ENCODE assay signal across 1 cellular context in genomic region chr1:15848929-15849774, GRCh38.
TF ChIP-seq lines count a peak whose summit lies in the region.

No MANE protein-coding gene starts in this region.

TF ChIP-seq in K562, 482 proteins besides CTCF, POLR2A, EP300 and RAD21 (continued from another document and continues in another):
- TF ChIP-seq WHSC1 (IDR thresholded peaks at IDR 0.05; ENCODE audit: low read length) (no peak), ZNF316 (IDR thresholded peaks at IDR 0.05) (no peak), RFX7 (CRISPR knock-in tag; IDR thresholded peaks at IDR 0.05) (no peak), FOXP4 (CRISPR knock-in tag; IDR thresholded peaks at IDR 0.05; ENCODE audit: borderline replicate concordance) (peak; percentile 78; the same call in 1 of the 2 replicates), DNMT1 (IDR thresholded peaks at IDR 0.05) (no peak), SRSF9 (IDR thresholded peaks at IDR 0.05; ENCODE audit: borderline replicate concordance, low read depth, low read length) (no peak), FOSL1 (tag; conservative IDR thresholded peaks at IDR 0.05) (peak; percentile 68; the same call in 1 of the 2 replicates), THRAP3 (IDR thresholded peaks at IDR 0.05; ENCODE audit: borderline replicate concordance) (peak; percentile 54; the same call in 1 of the 2 replicates), ZBTB11 (CRISPR knock-in tag; IDR thresholded peaks at IDR 0.05) (0 out of 6 replicates have a peak, but pooled peaks of 1 of the 3 experiments have one; percentile 35), NFIX (CRISPR knock-in tag; IDR thresholded peaks at IDR 0.05; ENCODE audit: low read depth) (no peak), EGR1 (conservative IDR thresholded peaks at IDR 0.05) (peak; percentile 66), KHSRP (IDR thresholded peaks at IDR 0.05) (no peak), FOXK2 (conservative IDR thresholded peaks at IDR 0.05 in 1 of 2, IDR thresholded peaks at IDR 0.05 in 1 of 2; ENCODE audit: low read depth in 2 of 2) (peak; percentile 70 to 82), ZNF12 (CRISPR knock-in tag; IDR thresholded peaks at IDR 0.05) (no peak), NCOR1 (IDR thresholded peaks at IDR 0.05) (no peak), IFI16 (CRISPR knock-in tag; IDR thresholded peaks at IDR 0.05) (no peak), ETS2 (tag; IDR thresholded peaks at IDR 0.05; ENCODE audit: borderline replicate concordance, poor library complexity, severe bottlenecking) (no peak), GTF3C2 (IDR thresholded peaks at IDR 0.05; ENCODE audit: borderline replicate concordance, extremely low read depth, insufficient read length) (no peak), SAP30 (IDR thresholded peaks at IDR 0.05; ENCODE audit: borderline replicate concordance, insufficient read depth, low read depth, low read length, poor library complexity, severe bottlenecking) (no peak), E2F4 (CRISPR knock-in tag; IDR thresholded peaks at IDR 0.05; ENCODE audit: low read depth) (no peak), YBX1 (IDR thresholded peaks at IDR 0.05) (no peak), RAD51 (IDR thresholded peaks at IDR 0.05; ENCODE audit: borderline replicate concordance, low read depth) (no peak), BRD4 (IDR thresholded peaks at IDR 0.05) (peak; percentile 22; the same call in 1 of the 2 replicates), MAX (CRISPR knock-in tag; IDR thresholded peaks at IDR 0.05) (no peak), SMARCC2 (IDR thresholded peaks at IDR 0.05; ENCODE audit: low read depth) (no peak), ZNF766 (CRISPR knock-in tag; conservative IDR thresholded peaks at IDR 0.05) (peak; percentile 90), CEBPZ (IDR thresholded peaks at IDR 0.05; ENCODE audit: borderline replicate concordance, low read depth, low read length) (no peak), CREBBP (IDR thresholded peaks at IDR 0.05; ENCODE audit: low read depth, low read length) (no peak), E2F3 (CRISPR knock-in tag; IDR thresholded peaks at IDR 0.05) (peak; percentile 48; the same call in 1 of the 2 replicates), FOXJ2 (tag; IDR thresholded peaks at IDR 0.05) (peak; percentile 90), CHD1 (IDR thresholded peaks at IDR 0.05; ENCODE audit: low read length) (no peak), ZNF79 (CRISPR knock-in tag; IDR thresholded peaks at IDR 0.05; ENCODE audit: low read depth) (no peak), ZNF324 (CRISPR knock-in tag; IDR thresholded peaks at IDR 0.05) (no peak), FOXA1 (IDR thresholded peaks at IDR 0.05; ENCODE audit: borderline replicate concordance) (no peak), ZNF384 (IDR thresholded peaks at IDR 0.05; ENCODE audit: low read depth, low read length) (no peak), NR2F6 (CRISPR knock-in tag; IDR thresholded peaks at IDR 0.05) (no peak), BMI1 (IDR thresholded peaks at IDR 0.05; ENCODE audit: low read length) (no peak), FOXP1 (CRISPR knock-in tag; IDR thresholded peaks at IDR 0.05) (no peak), ZBTB26 (CRISPR knock-in tag; IDR thresholded peaks at IDR 0.05) (no peak), NRF1 (conservative IDR thresholded peaks at IDR 0.05 in 1 of 2, IDR thresholded peaks at IDR 0.05 in 1 of 2) (peak; percentile 86 to 88), MITF (IDR thresholded peaks at IDR 0.05) (no peak), ETS1 (conservative IDR thresholded peaks at IDR 0.05; ENCODE audit: control insufficient read depth, low read depth, low read length) (peak; percentile 52; the same call in 1 of the 2 replicates), ELF4 (CRISPR knock-in tag; IDR thresholded peaks at IDR 0.05) (no peak), SIN3A (IDR thresholded peaks at IDR 0.05; ENCODE audit: borderline replicate concordance in 2 of 2, control insufficient read depth in 1 of 2, low read depth in 2 of 2, low read length in 2 of 2) (peak; percentile 12 to 67; a peak in 2 of 4 replicates), FOS (IDR thresholded peaks at IDR 0.05; ENCODE audit: extremely low read depth, insufficient read length) (no peak), RCOR1 (IDR thresholded peaks at IDR 0.05; ENCODE audit: borderline replicate concordance in 1 of 2, low read depth in 2 of 2, low read length in 2 of 2) (peak in 1 of 2 experiments; percentile 15; a peak in 1 of 4 replicates), TAF7 (tag; IDR thresholded peaks at IDR 0.05) (0 out of 2 replicates have a peak, but pooled peaks have one; percentile 10), SUPT5H (IDR thresholded peaks at IDR 0.05) (peak; percentile 53; the same call in 1 of the 2 replicates), ZNF780A (CRISPR knock-in tag; IDR thresholded peaks at IDR 0.05) (no peak), TEAD2 (tag; IDR thresholded peaks at IDR 0.05) (no peak)
- TF ChIP-seq, protein P1, sequence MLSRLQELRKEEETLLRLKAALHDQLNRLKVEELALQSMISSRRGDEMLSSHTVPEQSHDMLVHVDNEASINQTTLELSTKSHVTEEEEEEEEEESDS (CRISPR knock-in tag; IDR thresholded peaks at IDR 0.05): no peak
